ENCODE assay signal across 8 cellular contexts in the genomic region with DNA sequence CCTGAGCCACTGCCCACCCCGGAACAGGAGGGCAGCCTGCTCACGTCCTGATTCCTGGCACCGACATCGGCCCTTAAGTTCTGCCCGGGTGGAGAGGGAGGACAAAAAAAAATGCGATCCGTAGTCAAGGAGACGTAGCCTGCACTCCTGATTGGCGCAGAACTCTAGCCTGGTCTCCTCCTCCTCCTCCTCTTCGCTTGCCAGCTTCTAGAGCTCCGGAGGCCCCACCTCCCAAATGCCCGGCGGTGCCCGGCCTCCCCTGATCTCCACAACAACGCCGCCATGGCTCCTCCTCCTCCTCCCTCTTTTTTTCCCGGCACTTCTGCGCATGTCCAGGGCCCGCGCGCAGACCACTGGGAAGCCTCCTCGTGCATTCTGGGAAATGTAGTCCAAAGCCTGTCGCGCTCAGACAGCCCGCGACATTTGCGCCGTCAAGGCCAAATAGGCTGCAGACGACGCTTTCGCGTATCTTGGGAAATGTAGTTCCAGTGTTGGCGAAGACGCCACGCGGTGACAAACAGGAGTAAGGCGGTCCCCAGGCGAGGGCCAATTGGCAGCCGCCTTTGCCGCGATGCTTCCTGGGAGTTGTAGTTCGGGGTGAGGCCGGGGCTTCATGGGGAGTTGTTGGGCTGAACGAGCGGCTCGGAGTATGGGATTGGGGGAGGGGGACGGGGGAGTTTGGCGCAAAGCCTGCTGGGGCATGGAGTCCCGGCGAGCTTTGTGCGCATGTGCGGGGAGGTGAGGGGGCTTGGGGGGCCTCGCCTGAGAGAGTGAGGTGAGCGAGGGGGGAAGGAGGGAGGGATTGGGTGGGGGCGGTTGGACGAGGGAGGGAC. TPM values are rescaled to one million over a fixed set of nuclear protein-coding genes. Genes with fewer than 3 reads are reported as not detected.
A peak's percentile ranks its signal among the peaks of the same experiment; 100 is the strongest.
DNase-seq lines count a peak whose midpoint lies in the region; ATAC-seq and TF ChIP-seq lines count a peak whose summit lies in the region.

A gene (plus strand): TSS at position 705 of the 833 bp plus-strand sequence. CDS start 5,625 bp downstream, outside the sequence.

- WGBS in esophagus muscularis mucosa: under 1% methylated on average over 38 of the region's 56 CpGs

- H3K4me3 ChIP-seq in esophagus muscularis mucosa (peak within 1 kb of the TSS; percentile 64 to 71 (median 66)), muscle layer of duodenum (ENCODE audit: low read depth in 1 of 2, low read length in 2 of 2) (peak within 1 kb of the TSS; percentile 73 to 82)

- no peak for TF ChIP-seq POLR2A in esophagus muscularis mucosa (IDR thresholded peaks at IDR 0.05; ENCODE audit: low read depth)

- intact Hi-C loops in esophagus muscularis mucosa (cut with DNase I): loop anchor here (10.0 kb wide), 1 partner anchor 174 kb away; a partner anchor contains a TSS

- DNase-seq in DMS79 (lab: John Stamatoyannopoulos, UW): peak; percentile 100
- DNase-seq in RKO (ENCODE audit: low spot score): peak; percentile 97
- DNase-seq in activated T-helper 1 cell treated with Interleukin-2 at 50 U/mL for 16 hours (ENCODE audit: low read depth): peak; percentile 98
- DNase-seq in esophagus muscularis mucosa (ENCODE audit: extremely low spot score): peak; percentile 99
- DNase-seq in stimulated activated CD8-positive, alpha-beta memory T cell treated with anti-CD3 and anti-CD28 coated beads, Interleukin-7, amount 100 ng/mL, for 4 hours (ENCODE audit: low read depth in 2 of 2): peak; percentile 99 to 100

- H3K27ac ChIP-seq in KOPT-K1 (ENCODE audit: low read depth, low read length, poor library complexity, severe bottlenecking): peak within 1 kb of the TSS; percentile 84
- peak within 1 kb of the TSS; percentile 89 to 96 (median 92) for H3K27ac ChIP-seq in esophagus muscularis mucosa (replicated peaks in 1 of 4)
- peak within 1 kb of the TSS; percentile 81 for H3K27ac ChIP-seq in muscle layer of duodenum (ENCODE audit: low read length)

- TF ChIP-seq EP300 in esophagus muscularis mucosa (IDR thresholded peaks at IDR 0.05): no peak

- H3K4me1 ChIP-seq in esophagus muscularis mucosa (peaks cover 13 to 53% (median 42%) of the 10 kb centered on the region in 4 donors), muscle layer of duodenum (ENCODE audit: control insufficient read depth in 1 of 2, insufficient read depth in 2 of 2, low read length in 2 of 2) (peaks cover 10 to 14% of the 10 kb centered on the region in 2 donors)

- no peaks in the 10 kb centered on the region for H3K27me3 ChIP-seq in esophagus muscularis mucosa
- no peaks in the 10 kb centered on the region for H3K27me3 ChIP-seq in muscle layer of duodenum (ENCODE audit: low read depth, low read length)

- peak; percentile 87 for ATAC-seq in GM21786 (IDR thresholded peaks at IDR 0.05; ENCODE audit: unreplicated experiment)

- H3K9me3 ChIP-seq in KOPT-K1 (ENCODE audit: insufficient read depth, low read length, poor library complexity, severe bottlenecking) (no peaks in the 10 kb centered on the region), esophagus muscularis mucosa (no peaks in the 10 kb centered on the region), muscle layer of duodenum (ENCODE audit: control insufficient read depth in 1 of 2, low read length in 2 of 2) (no peaks in the 10 kb centered on the region)

- H3K36me3 ChIP-seq in KOPT-K1 (ENCODE audit: insufficient read depth, low read length) (no peaks in the 10 kb centered on the region), esophagus muscularis mucosa (peaks cover 0 to 3% (median 2%) of the 10 kb centered on the region in 4 donors), muscle layer of duodenum (ENCODE audit: control insufficient read depth in 1 of 2, insufficient read depth in 2 of 2, low read length in 2 of 2) (peaks cover 0 to 2% of the 10 kb centered on the region in 2 donors)

- no peak for TF ChIP-seq CTCF in esophagus muscularis mucosa (IDR thresholded peaks at IDR 0.05)

RNA-seq across cellular contexts. Expression of the gene that starts here (rescaled TPM):
- total RNA-seq in esophagus muscularis mucosa: 10 to 100 TPM; 32.0 to 78.2 (median 52.1) TPM

Comparison
In these comparisons a context has a peak if more than half of its experiments do, and no peak if none do; other contexts are left out.
1. Peak in every context shown above with its lines: DNase-seq, ATAC-seq, H3K4me3 ChIP-seq and H3K27ac ChIP-seq.